Comparison of ENCODE assay signal across 8 cellular contexts in genomic region chr10:73965267-73965889, GRCh38. TPM values are rescaled to one million over a fixed set of nuclear protein-coding genes. Genes with fewer than 3 reads are reported as not detected.
A peak's percentile ranks its signal among the peaks of the same experiment; 100 is the strongest.
DNase-seq lines count a peak whose midpoint lies in the region; ATAC-seq and TF ChIP-seq lines count a peak whose summit lies in the region.
"Not testable (repeated sequence)": the region's sequence is repeated elsewhere in the genome, so short reads cannot be mapped to it uniquely, and the experiment has no call there.

No MANE protein-coding gene starts in this region.

- peak overlapping the region; percentile 55 for H3K4me2 ChIP-seq in GM23248 (ENCODE audit: unreplicated experiment)

- not testable (repeated sequence) for H3K9me3 ChIP-seq in GM23248 (ENCODE audit: low read depth); Panc1 (ENCODE audit: control insufficient read depth, insufficient read depth, low read depth, low read length); body of pancreas; iPS-18a (ENCODE audit: control insufficient read depth, low read depth, low read length); mucosa of stomach (ENCODE audit: control insufficient read depth, low read length); gastrocnemius medialis

- not testable (repeated sequence) for TF ChIP-seq POLR2A in body of pancreas (IDR thresholded peaks at IDR 0.05); gastrocnemius medialis (IDR thresholded peaks at IDR 0.05)

- in situ Hi-C loops in GM23248 (cut with MboI) = not testable (repeated sequence)
- in situ Hi-C loops in Panc1 (cut with HindIII; ENCODE audit: low pct_unique_long_range_greater_than_20kb, low sequenced_read_pairs) (loop anchor here (10.0 kb wide), 1 partner anchor 49 kb away; no protein-coding TSS in a partner anchor), gastrocnemius medialis (cut with MboI; ENCODE audit: low sequenced_read_pairs in 4 of 4) (loop anchor here in 1 of 4 donors (10.0 kb wide), 1 partner anchor 119 kb away; no protein-coding TSS in a partner anchor)

- WGBS in GM23248 (ENCODE audit: low coverage in 1 of 2, low lambda C conversion rate in 2 of 2, missing lambda C conversion rate in 2 of 2), 2 experiments = 78 to 82% methylated on average over 12 of the region's 12 CpGs
- WGBS in body of pancreas, 2 donors = 83 to 90% methylated on average over 12 of the region's 12 CpGs
- WGBS in urinary bladder = 74% methylated on average over 12 of the region's 12 CpGs

- H3F3A ChIP-seq in GM23248 (ENCODE audit: insufficient read depth) = peaks cover 24% of the 10 kb centered on the region

- not testable (repeated sequence) for H3K36me3 ChIP-seq in GM23248 (ENCODE audit: low read depth); Panc1 (ENCODE audit: control insufficient read depth, insufficient read depth, low read length); body of pancreas (replicated peaks in 1 of 2; ENCODE audit: insufficient read depth in 1 of 2, low read depth in 2 of 2); iPS-18a (ENCODE audit: control insufficient read depth, low read depth, low read length); mucosa of stomach (ENCODE audit: control insufficient read depth, insufficient read depth, low read length); gastrocnemius medialis; urinary bladder (ENCODE audit: insufficient read depth)

- POLR2A ChIA-PET in Panc1 (lab: Charles Lee) = interaction anchor here (0.6 to 2.1 kb wide), 5 partner anchors 22 to 57 kb away, joined by 3 to 13 read pairs (median 6); no protein-coding TSS in a partner anchor

- H3K27ac ChIP-seq in GM23248 (peak overlapping the region; percentile 68), Panc1 (ENCODE audit: low read length) (peak overlapping the region; percentile 99), body of pancreas (peak overlapping the region in 3 of 4 donors; percentile 45 to 75 (median 58)), epithelial cell of prostate (peak overlapping the region; percentile 83), iPS-18a (ENCODE audit: low read length) (peak overlapping the region; percentile 95), gastrocnemius medialis (peak overlapping the region; percentile 68 to 76 (median 76)), urinary bladder (ENCODE audit: low read depth) (peak overlapping the region; percentile 91)

- CTCF ChIA-PET in Panc1 (lab: Charles Lee) = not testable (repeated sequence)

- H3K9me2 ChIP-seq in GM23248 (ENCODE audit: insufficient read depth) = not testable (repeated sequence)

- H4K20me1 ChIP-seq in GM23248 (ENCODE audit: insufficient read depth) = not testable (repeated sequence)

- not testable (repeated sequence) for ATAC-seq in Panc1, body of pancreas, gastrocnemius medialis

- not testable (repeated sequence) for H3K27me3 ChIP-seq in GM23248 (replicated peaks; ENCODE audit: insufficient read depth); Panc1 (ENCODE audit: control insufficient read depth, insufficient read depth, low read length); body of pancreas; iPS-18a (ENCODE audit: control insufficient read depth, insufficient read depth, low read length); mucosa of stomach (ENCODE audit: control insufficient read depth, insufficient read depth, low read length); gastrocnemius medialis

- peak overlapping the region; percentile 69 for H2AFZ ChIP-seq in GM23248

- H3K9ac ChIP-seq in GM23248 (peak overlapping the region; percentile 19; the same call in 1 of the 2 replicates), iPS-18a (ENCODE audit: low read length) (peak overlapping the region; percentile 78), mucosa of stomach (ENCODE audit: low read length) (peak overlapping the region; percentile 56)

- BruUV-seq in Panc1 (replicated peaks; lab: Mats Ljungman, UMichigan) = TSS peak; percentile 100

- not testable (repeated sequence) for TF ChIP-seq CTCF in Panc1 (IDR thresholded peaks at IDR 0.05); body of pancreas (IDR thresholded peaks at IDR 0.05); gastrocnemius medialis (IDR thresholded peaks at IDR 0.05 in 4 of 5, conservative IDR thresholded peaks at IDR 0.05 in 1 of 5)

- peak overlapping the region; percentile 28; the same call in 1 of the 2 replicates for H3K4me3 ChIP-seq in GM23248
- H3K4me3 ChIP-seq in Panc1 (ENCODE audit: low read depth in 2 of 2, low read length in 2 of 2) = peak overlapping the region in 1 of 2 experiments; percentile 47; a peak in 3 of 4 replicates
- H3K4me3 ChIP-seq in body of pancreas; mucosa of stomach (ENCODE audit: low read length); urinary bladder (ENCODE audit: low read depth, low read length): not testable (repeated sequence)
- peak overlapping the region; percentile 9 for H3K4me3 ChIP-seq in iPS-18a (ENCODE audit: low read length)
- peak overlapping the region in 1 of 4 donors; percentile 24 for H3K4me3 ChIP-seq in gastrocnemius medialis

- not testable (repeated sequence) for H3K79me2 ChIP-seq in GM23248 (ENCODE audit: insufficient read depth)

- intact Hi-C loops in Panc1 (cut with micrococcal nuclease; ENCODE audit: unreplicated experiment); body of pancreas (cut with DNase I); gastrocnemius medialis (cut with DNase I; ENCODE audit: low total_unique reads): not testable (repeated sequence)

- H3K4me1 ChIP-seq in GM23248 (ENCODE audit: insufficient read depth) = peaks cover 33% of the 10 kb centered on the region
- H3K4me1 ChIP-seq in Panc1 (ENCODE audit: control insufficient read depth, insufficient read depth, low read length) = peaks cover 55% of the 10 kb centered on the region
- peaks cover 12% of the 10 kb centered on the region for H3K4me1 ChIP-seq in body of pancreas
- H3K4me1 ChIP-seq in iPS-18a (ENCODE audit: control insufficient read depth, low read depth, low read length) = peaks cover 42% of the 10 kb centered on the region
- H3K4me1 ChIP-seq in mucosa of stomach (ENCODE audit: control insufficient read depth, insufficient read depth, low read length) = peaks cover 18% of the 10 kb centered on the region
- peaks cover 0 to 21% of the 10 kb centered on the region in 2 donors for H3K4me1 ChIP-seq in gastrocnemius medialis
- H3K4me1 ChIP-seq in urinary bladder (ENCODE audit: insufficient read depth) = not testable (repeated sequence)

- DNase-seq in GM23248; Panc1 (ENCODE audit: low read depth, low spot score); body of pancreas; epithelial cell of prostate (ENCODE audit: low read depth, low spot score); gastrocnemius medialis: not testable (repeated sequence)

RNA-seq across cellular contexts. Expression of gene VCL, which starts 32.5 kb away (rescaled TPM):
- 235 and 265 TPM in 2 replicates for total RNA-seq in GM23248 (2014; rRNA removed; shearing (Covaris generic))
- polyA plus RNA-seq in GM23248 (2016; fragmentation: Nextera tagmentation; extraction: Ambion mirVana) (177 and 180 TPM in 2 replicates), urinary bladder (277 TPM)
- total RNA-seq in Panc1 (2021; ENCODE audit: unreplicated experiment) (495 TPM), body of pancreas (10 to 100 TPM; 24.4 to 31.6 TPM), gastrocnemius medialis (100 to 1,000 TPM; 129 to 299 (median 210) TPM), urinary bladder (226 TPM)
- polyA plus RNA-seq in Panc1 (2012; ENCODE audit: insufficient read length) = 227 TPM

RNA-seq across cellular contexts. Expression of gene PLAU, which starts 54.4 kb away (rescaled TPM):
- total RNA-seq in GM23248 (2014; rRNA removed; shearing (Covaris generic)) = 13.3 and 13.8 TPM in 2 replicates
- polyA plus RNA-seq in GM23248 (2016; fragmentation: Nextera tagmentation; extraction: Ambion mirVana) = 26.0 and 26.1 TPM in 2 replicates
- 305 TPM for total RNA-seq in Panc1 (2021; ENCODE audit: unreplicated experiment)
- 162 TPM for polyA plus RNA-seq in Panc1 (2012; ENCODE audit: insufficient read length)
- total RNA-seq in body of pancreas = 1 to 10 TPM; 1.6 to 4.3 TPM
- total RNA-seq in gastrocnemius medialis = 1 to 10 TPM in 3 of 4 donors, under 1 TPM in 1; 0.83 to 5.0 (median 2.3) TPM
- total RNA-seq in urinary bladder = 9.5 TPM
- 10.0 TPM for polyA plus RNA-seq in urinary bladder

Comparison
In these comparisons a context has a peak if more than half of its experiments do, and no peak if none do; other contexts are left out.
1. H3K9ac ChIP-seq: peak in every context shown above with its lines; median percentile 78 in iPS-18a; 56 in mucosa of stomach; 19 in GM23248.
2. RNA of gene PLAU, which starts 54.4 kb away (total RNA-seq): 305 TPM in Panc1 (single experiment); 13.3 to 13.8 TPM in GM23248, 9.5 TPM in urinary bladder (single experiment), 1.6 to 4.3 TPM in body of pancreas and 0.83 to 5.0 TPM in gastrocnemius medialis; every median in the first group is over 10 times any median in the second.
3. Peak in every context shown above with its lines, with median percentiles within 50 percentile points of each other: H3K27ac ChIP-seq.